1 cellular context compared by ENCODE assay signal in the genomic region with DNA sequence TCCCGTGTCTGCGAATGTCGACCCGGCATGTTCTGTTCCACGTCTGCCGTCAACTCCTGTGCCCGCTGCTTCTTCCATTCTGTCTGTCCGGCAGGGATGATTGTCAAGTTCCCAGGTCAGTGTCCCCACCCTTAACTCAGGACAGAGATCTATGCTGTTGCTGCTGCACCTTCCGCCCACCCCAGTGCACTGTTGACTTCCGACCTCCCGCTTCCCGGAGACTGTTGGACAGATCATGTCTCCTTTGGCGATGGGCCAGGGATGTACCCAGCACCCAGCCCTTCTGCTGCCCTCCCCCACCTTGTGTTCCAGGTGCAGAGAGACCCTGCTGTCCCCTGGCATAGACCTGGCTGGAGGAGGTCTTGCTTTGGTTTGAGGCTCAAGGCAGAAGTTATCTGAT.
TF ChIP-seq lines count a peak whose summit lies in the region.

No MANE protein-coding gene starts in this region.

TF ChIP-seq in IMR-90, 13 proteins besides CTCF, POLR2A, EP300 and RAD21 (continued from another document):
- no peak for TF ChIP-seq MAFK (IDR thresholded peaks at IDR 0.05; ENCODE audit: low read depth, low read length)
- TF ChIP-seq, protein P1, sequence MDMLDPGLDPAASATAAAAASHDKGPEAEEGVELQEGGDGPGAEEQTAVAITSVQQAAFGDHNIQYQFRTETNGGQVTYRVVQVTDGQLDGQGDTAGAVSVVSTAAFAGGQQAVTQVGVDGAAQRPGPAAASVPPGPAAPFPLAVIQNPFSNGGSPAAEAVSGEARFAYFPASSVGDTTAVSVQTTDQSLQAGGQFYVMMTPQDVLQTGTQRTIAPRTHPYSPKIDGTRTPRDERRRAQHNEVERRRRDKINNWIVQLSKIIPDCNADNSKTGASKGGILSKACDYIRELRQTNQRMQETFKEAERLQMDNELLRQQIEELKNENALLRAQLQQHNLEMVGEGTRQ (IDR thresholded peaks at IDR 0.05; ENCODE audit: low read depth, low read length), result no peak
- TF ChIP-seq FOS (IDR thresholded peaks at IDR 0.05; ENCODE audit: low read depth, low read length), result no peak
- no peak for TF ChIP-seq SMC3 (IDR thresholded peaks at IDR 0.05; ENCODE audit: low read depth, low read length)
- no peak for TF ChIP-seq CEBPB (IDR thresholded peaks at IDR 0.05; ENCODE audit: low read depth, low read length)
- TF ChIP-seq, protein P2, sequence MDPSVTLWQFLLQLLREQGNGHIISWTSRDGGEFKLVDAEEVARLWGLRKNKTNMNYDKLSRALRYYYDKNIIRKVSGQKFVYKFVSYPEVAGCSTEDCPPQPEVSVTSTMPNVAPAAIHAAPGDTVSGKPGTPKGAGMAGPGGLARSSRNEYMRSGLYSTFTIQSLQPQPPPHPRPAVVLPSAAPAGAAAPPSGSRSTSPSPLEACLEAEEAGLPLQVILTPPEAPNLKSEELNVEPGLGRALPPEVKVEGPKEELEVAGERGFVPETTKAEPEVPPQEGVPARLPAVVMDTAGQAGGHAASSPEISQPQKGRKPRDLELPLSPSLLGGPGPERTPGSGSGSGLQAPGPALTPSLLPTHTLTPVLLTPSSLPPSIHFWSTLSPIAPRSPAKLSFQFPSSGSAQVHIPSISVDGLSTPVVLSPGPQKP (IDR thresholded peaks at IDR 0.05; ENCODE audit: borderline replicate concordance, low read depth, low read length), result no peak
- TF ChIP-seq RFX5 (IDR thresholded peaks at IDR 0.05; ENCODE audit: low read depth, low read length), result no peak
- TF ChIP-seq BHLHE40 (IDR thresholded peaks at IDR 0.05; ENCODE audit: low read depth, low read length), result no peak
- TF ChIP-seq RCOR1 (IDR thresholded peaks at IDR 0.05; ENCODE audit: insufficient replicate concordance, low read length), result no peak
TF ChIP-seq in IMR-90: peak in this region for 0.
